ENCODE assay signal across 8 cellular contexts in the genomic region with DNA sequence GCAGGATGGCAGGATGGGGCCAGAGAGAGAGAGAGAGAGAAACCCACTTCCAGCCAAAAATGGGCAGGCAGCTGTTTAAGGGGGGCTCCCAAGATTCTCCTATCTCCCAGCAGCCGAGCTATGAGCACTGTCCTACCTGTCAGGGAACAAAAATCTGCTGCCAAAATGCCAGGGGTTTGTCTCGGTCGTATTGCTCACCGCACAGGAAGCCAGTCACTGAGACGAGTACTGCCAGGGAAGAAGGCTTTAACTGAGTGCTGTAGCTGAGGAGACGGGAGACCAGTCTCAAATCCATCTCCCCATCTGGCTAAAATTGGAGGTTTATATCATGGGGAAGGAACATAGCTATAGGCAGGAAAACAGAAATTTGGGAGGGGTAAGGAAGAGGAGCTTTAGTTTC. TPM values are rescaled to one million over a fixed set of nuclear protein-coding genes. Genes with fewer than 3 reads are reported as not detected.
"Had no signal": no experiment of that assay in that cellular context is flagged by ENCODE, and none has a peak within 500 bp of the region (broad histone marks: within the 10 kb centered on the region; RNA-seq: fewer than 3 reads in every experiment).

No MANE protein-coding gene starts in this region.

- H3K4me3 ChIP-seq: GM23338 had no signal

- ATAC-seq: GM23338, HepG2 had no signal

- H3K4me1 Mint-ChIP-seq: IgD-negative memory B cell had no signal

- H3K27ac Mint-ChIP-seq: GM23338, H9 had no signal

- H3K36me3 Mint-ChIP-seq: IgD-negative memory B cell had no signal

- DNase-seq: H9, HCEC 1CT had no signal

- H3K4me3 Mint-ChIP-seq: GM23338, H9, IgD-negative memory B cell had no signal

- H3K27ac ChIP-seq: HL-60 had no signal

RNA-seq across cellular contexts. Expression of a gene that starts 22.3 kb away (rescaled TPM):
- total RNA-seq: GM23338, H1, H9, HepG2, HT1080 had no signal
- polyA plus RNA-seq: GM23338, H1, HepG2, IgD-negative memory B cell had no signal
